In the genomic region with DNA sequence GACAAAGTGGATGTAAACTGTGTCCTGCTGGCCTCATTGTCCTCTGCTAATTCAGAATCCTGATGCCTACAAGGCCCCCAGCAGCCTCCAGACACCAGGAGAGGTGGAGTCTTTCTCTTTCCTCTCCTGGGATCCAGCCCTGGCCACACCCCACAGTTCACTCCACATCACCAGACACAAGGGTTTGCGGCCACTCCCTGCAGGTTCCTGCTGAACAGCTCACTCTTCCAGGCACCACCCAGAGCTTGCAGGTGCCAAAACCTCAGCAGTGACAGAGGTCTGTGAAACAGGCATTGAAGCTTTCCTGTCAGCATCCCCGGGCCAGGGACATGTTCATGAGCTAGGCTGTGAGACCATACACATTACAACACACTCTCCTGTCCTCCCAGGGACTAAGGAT, we compare ENCODE assay signal across 22 cellular contexts. TPM values are rescaled to one million over a fixed set of nuclear protein-coding genes. Genes with fewer than 3 reads are reported as not detected.
DNase-seq lines count a peak whose midpoint lies in the region; ATAC-seq and TF ChIP-seq lines count a peak whose summit lies in the region.
"Had no signal": no experiment of that assay in that cellular context is flagged by ENCODE, and none has a peak within 500 bp of the region (broad histone marks: within the 10 kb centered on the region; RNA-seq: fewer than 3 reads in every experiment).

No MANE protein-coding gene starts in this region.

- H3K4me1 ChIP-seq in HCT116 (ENCODE audit: control insufficient read depth in 1 of 2, insufficient read depth in 2 of 2, low read length in 2 of 2) (peaks cover 0 to 35% of the 10 kb centered on the region in 2 experiments; a peak in 2 of 4 replicates), foreskin keratinocyte (peaks cover 48% of the 10 kb centered on the region), smooth muscle cell (ENCODE audit: low read depth) (peaks cover 7% of the 10 kb centered on the region)

- TF ChIP-seq RAD21 in HCT116 (IDR thresholded peaks at IDR 0.05; ENCODE audit: low read depth) = no peak

- DNase-seq in HCT116 (ENCODE audit: low read depth, low spot score) = no peak
- peak; percentile 15 for DNase-seq in NCI-H748 treated with DMSO at 0.1 percent for 48 hours (lab: John Stamatoyannopoulos, UW)
- DNase-seq in foreskin keratinocyte = peak; percentile 95 to 97
- no peak for DNase-seq in smooth muscle cell (lab: John Stamatoyannopoulos, UW; ENCODE audit: unreplicated experiment)
- DNase-seq in MV-4-11 (lab: John Stamatoyannopoulos, UW) = no peak
- DNase-seq in glutamatergic neuron = no peak
- DNase-seq: activated CD4-positive, CD25-positive, alpha-beta regulatory T cell treated with anti-CD3 and anti-CD28 coated beads, Interleukin-2, amount 50 U/mL, for 72 hours; activated CD8-positive, alpha-beta memory T cell treated with anti-CD3 and anti-CD28 coated beads for 24 hours; activated T-cell treated with anti-CD3 and anti-CD28 coated beads, Interleukin-2, amount 50 U/mL, for 72 hours; EL; immature natural killer cell; MG63; NCI-H146; posterior cingulate gyrus; T1000 had no signal

- ATAC-seq in HCT116 (no peak), foreskin keratinocyte (peak; percentile 71), HG03432 (IDR thresholded peaks at IDR 0.05; ENCODE audit: unreplicated experiment) (no peak)
- ATAC-seq: activated naive CD4-positive, alpha-beta T cell treated with anti-CD3 and anti-CD28 coated beads, Interleukin-2, amount 50 U/mL, for 72 hours; activated T-cell treated with anti-CD3 and anti-CD28 coated beads, Interleukin-2, amount 50 U/mL, for 72 hours; HepG2; SK-N-SH treated with all-trans-retinoic acid at 6 μM for 48 hours had no signal

- H3K4me3 ChIP-seq in HCT116 (replicated peaks in 1 of 2; ENCODE audit: low read depth in 1 of 2, low read length in 2 of 2) (no peak overlapping the region), smooth muscle cell (no peak overlapping the region)
- H3K4me3 ChIP-seq: MG63 had no signal

- TF ChIP-seq CTCF in HCT116 (IDR thresholded peaks at IDR 0.05 in 2 of 3, conservative IDR thresholded peaks at IDR 0.05 in 1 of 3; ENCODE audit: borderline replicate concordance in 1 of 3, insufficient read depth in 1 of 3, low read depth in 2 of 3, low read length in 2 of 3) (no peak), foreskin keratinocyte (conservative IDR thresholded peaks at IDR 0.05) (no peak), smooth muscle cell (IDR thresholded peaks at IDR 0.05; ENCODE audit: borderline replicate concordance, insufficient read depth, poor library complexity, severe bottlenecking) (no peak), glutamatergic neuron (IDR thresholded peaks at IDR 0.05; ENCODE audit: partially characterized antibody, unreplicated experiment) (no peak)

- no peak overlapping the region for H3K4me3 Mint-ChIP-seq in glutamatergic neuron (ENCODE audit: unreplicated experiment)
- H3K4me3 Mint-ChIP-seq: activated T-cell treated with anti-CD3 and anti-CD28 coated beads, Interleukin-2, amount 50 U/mL, for 72 hours; immature natural killer cell; memory B cell; nephron had no signal

- no peaks in the 10 kb centered on the region for H3F3A ChIP-seq in smooth muscle cell (ENCODE audit: low read depth)

- CTCF ChIA-PET in HCT116 (lab: Charles Lee) = interaction anchor here (1.0 to 1.2 kb wide), 2 partner anchors 8 to 25 kb away, joined by 3 read pairs; no protein-coding TSS in a partner anchor

- 72% methylated on average over 2 of the region's 2 CpGs for WGBS in smooth muscle cell (ENCODE audit: low lambda C conversion rate)

- H4K20me1 ChIP-seq in HCT116 (ENCODE audit: insufficient read depth) = no peaks in the 10 kb centered on the region
- no peaks in the 10 kb centered on the region for H4K20me1 ChIP-seq in smooth muscle cell (ENCODE audit: low read depth)

- H3K9ac ChIP-seq in HCT116 (ENCODE audit: low read length) (no peak overlapping the region), smooth muscle cell (ENCODE audit: low read depth) (no peak overlapping the region)

- no peaks in the 10 kb centered on the region for H3K9me3 ChIP-seq in HCT116 (ENCODE audit: control insufficient read depth in 1 of 2, insufficient read depth in 1 of 2, low read depth in 1 of 2, low read length in 2 of 2)
- no peaks in the 10 kb centered on the region for H3K9me3 ChIP-seq in smooth muscle cell (replicated peaks; ENCODE audit: low read depth)
- H3K9me3 ChIP-seq: MG63 had no signal

- H3K4me2 ChIP-seq in HCT116 (ENCODE audit: low read length) (peak overlapping the region; percentile 10; the same call in 1 of the 2 replicates), smooth muscle cell (no peak overlapping the region)

- no peak overlapping the region for H3K27ac Mint-ChIP-seq in glutamatergic neuron (ENCODE audit: unreplicated experiment)
- H3K27ac Mint-ChIP-seq: activated T-cell treated with anti-CD3 and anti-CD28 coated beads, Interleukin-2, amount 50 U/mL, for 72 hours; memory B cell; nephron had no signal

- H3K36me3 ChIP-seq in HCT116 (ENCODE audit: control insufficient read depth in 1 of 2, insufficient read depth in 2 of 2, low read length in 2 of 2) = no peaks in the 10 kb centered on the region
- no peaks in the 10 kb centered on the region for H3K36me3 ChIP-seq in smooth muscle cell (ENCODE audit: low read depth)
- H3K36me3 ChIP-seq: MG63 had no signal

- peaks cover 1% of the 10 kb centered on the region for H3K4me1 Mint-ChIP-seq in glutamatergic neuron (ENCODE audit: low read depth, unreplicated experiment)

- BruUV-seq in HCT116 (replicated peaks; lab: Mats Ljungman, UMichigan) = no TSS peak

- peaks cover 4% of the 10 kb centered on the region for H3K27me3 Mint-ChIP-seq in glutamatergic neuron (ENCODE audit: unreplicated experiment)

- no peak for TF ChIP-seq POLR2A in HCT116 (IDR thresholded peaks at IDR 0.05; ENCODE audit: borderline replicate concordance, extremely low read depth, insufficient read depth, insufficient read length)

- RAD21 ChIA-PET in HCT116 (lab: Charles Lee; ENCODE audit: low non-redundant PET in 1 of 2, low total read pairs in 2 of 2, uncharacterized antibody in 2 of 2, unreplicated experiment in 2 of 2) = no interaction called here

- H3K79me2 ChIP-seq in HCT116 (ENCODE audit: insufficient read depth, low read length) (no peaks in the 10 kb centered on the region), smooth muscle cell (ENCODE audit: low read depth) (no peaks in the 10 kb centered on the region)

- intact Hi-C loops in HCT116 (cut with micrococcal nuclease) = no loop called here

- no peaks in the 10 kb centered on the region for H3K9me2 ChIP-seq in HCT116 (ENCODE audit: insufficient read depth)

- H3K36me3 Mint-ChIP-seq in glutamatergic neuron (ENCODE audit: unreplicated experiment) = no peaks in the 10 kb centered on the region
- H3K36me3 Mint-ChIP-seq: activated naive CD4-positive, alpha-beta T cell treated with anti-CD3 and anti-CD28 coated beads, Interleukin-2, amount 50 U/mL, for 72 hours; immature natural killer cell; memory B cell had no signal

- POLR2A ChIA-PET in HCT116 (lab: Charles Lee) = interaction anchor here (0.7 kb wide), 1 partner anchor 10 kb away, joined by 3 read pairs; no protein-coding TSS in a partner anchor

- H3K27ac ChIP-seq in HCT116 (ENCODE audit: low read depth, low read length) = no peak overlapping the region
- H3K27ac ChIP-seq in foreskin keratinocyte = peak overlapping the region; percentile 95
- H3K27ac ChIP-seq in smooth muscle cell (ENCODE audit: low read depth) = peak overlapping the region; percentile 25

- H3K27me3 ChIP-seq in HCT116 (ENCODE audit: insufficient read depth, low read length) = no peaks in the 10 kb centered on the region
- no peaks in the 10 kb centered on the region for H3K27me3 ChIP-seq in foreskin keratinocyte
- no peaks in the 10 kb centered on the region for H3K27me3 ChIP-seq in smooth muscle cell (ENCODE audit: low read depth)
- H3K27me3 ChIP-seq: MG63 had no signal

- H2AFZ ChIP-seq in HCT116 (ENCODE audit: low read depth, low read length, poor library complexity, severe bottlenecking) (no peak overlapping the region), smooth muscle cell (ENCODE audit: low read depth) (no peak overlapping the region)

- peaks cover 4% of the 10 kb centered on the region for H3K9me3 Mint-ChIP-seq in glutamatergic neuron (ENCODE audit: unreplicated experiment)
- H3K9me3 Mint-ChIP-seq: activated naive CD4-positive, alpha-beta T cell treated with anti-CD3 and anti-CD28 coated beads, Interleukin-2, amount 50 U/mL, for 72 hours; activated T-cell treated with anti-CD3 and anti-CD28 coated beads, Interleukin-2, amount 50 U/mL, for 72 hours; immature natural killer cell; memory B cell; nephron had no signal

TF ChIP-seq in HCT116, 20 proteins besides CTCF, POLR2A, EP300 and RAD21:
- TF ChIP-seq SIN3A (IDR thresholded peaks at IDR 0.05; ENCODE audit: low read depth) = no peak
- no peak for TF ChIP-seq ELF1 (IDR thresholded peaks at IDR 0.05; ENCODE audit: borderline replicate concordance, low read depth)
- TF ChIP-seq, protein P1, sequence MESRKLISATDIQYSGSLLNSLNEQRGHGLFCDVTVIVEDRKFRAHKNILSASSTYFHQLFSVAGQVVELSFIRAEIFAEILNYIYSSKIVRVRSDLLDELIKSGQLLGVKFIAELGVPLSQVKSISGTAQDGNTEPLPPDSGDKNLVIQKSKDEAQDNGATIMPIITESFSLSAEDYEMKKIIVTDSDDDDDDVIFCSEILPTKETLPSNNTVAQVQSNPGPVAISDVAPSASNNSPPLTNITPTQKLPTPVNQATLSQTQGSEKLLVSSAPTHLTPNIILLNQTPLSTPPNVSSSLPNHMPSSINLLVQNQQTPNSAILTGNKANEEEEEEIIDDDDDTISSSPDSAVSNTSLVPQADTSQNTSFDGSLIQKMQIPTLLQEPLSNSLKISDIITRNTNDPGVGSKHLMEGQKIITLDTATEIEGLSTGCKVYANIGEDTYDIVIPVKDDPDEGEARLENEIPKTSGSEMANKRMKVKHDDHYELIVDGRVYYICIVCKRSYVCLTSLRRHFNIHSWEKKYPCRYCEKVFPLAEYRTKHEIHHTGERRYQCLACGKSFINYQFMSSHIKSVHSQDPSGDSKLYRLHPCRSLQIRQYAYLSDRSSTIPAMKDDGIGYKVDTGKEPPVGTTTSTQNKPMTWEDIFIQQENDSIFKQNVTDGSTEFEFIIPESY (IDR thresholded peaks at IDR 0.05; ENCODE audit: extremely low read depth, insufficient replicate concordance, low read length) = no peak
- TF ChIP-seq EZH2phosphoT487 (IDR thresholded peaks at IDR 0.05; ENCODE audit: borderline replicate concordance) = no peak
- no peak for TF ChIP-seq FOSL1 (IDR thresholded peaks at IDR 0.05; ENCODE audit: low read depth)
- no peak for TF ChIP-seq EGR1 (IDR thresholded peaks at IDR 0.05; ENCODE audit: low read depth)
- TF ChIP-seq JUND (IDR thresholded peaks at IDR 0.05) = no peak
- no peak for TF ChIP-seq ZNF274 (IDR thresholded peaks at IDR 0.05; ENCODE audit: low read depth, low read length)

RNA-seq across cellular contexts. Expression of a gene that starts 11.3 kb away (rescaled TPM):
- total RNA-seq in HCT116 (2021; ENCODE audit: unreplicated experiment) (0.30 TPM), foreskin keratinocyte (1.2 and 4.2 TPM in 2 replicates), smooth muscle cell (0.67 and 0.72 TPM in 2 replicates), glutamatergic neuron (ENCODE audit: unreplicated experiment) (not detected)
- 0.10 and 0.16 TPM in 2 replicates for polyA plus RNA-seq in HCT116 (2012)
- polyA plus RNA-seq in foreskin keratinocyte (0.68 and 1.9 TPM in 2 replicates), smooth muscle cell (0.63 TPM in 1 of 2 replicates, not detected in the other)
- total RNA-seq: HepG2, subcutaneous adipose tissue had no signal
- polyA plus RNA-seq: HepG2, immature natural killer cell had no signal

Comparison
In these comparisons a context has a peak if more than half of its experiments do, and no peak if none do; other contexts are left out.
1. DNase-seq: peak in NCI-H748 treated with DMSO at 0.1 percent for 48 hours (single experiment) and foreskin keratinocyte (2 of 2); none in HCT116 (single experiment), smooth muscle cell (single experiment), MV-4-11 (single experiment) and glutamatergic neuron (single experiment).